8 cellular contexts compared by ENCODE assay signal in genomic region chr12:53054112-53054878, GRCh38. TPM values are rescaled to one million over a fixed set of nuclear protein-coding genes. Genes with fewer than 3 reads are reported as not detected.
A peak's percentile ranks its signal among the peaks of the same experiment; 100 is the strongest.
DNase-seq lines count a peak whose midpoint lies in the region; ATAC-seq and TF ChIP-seq lines count a peak whose summit lies in the region.

No MANE protein-coding gene starts in this region.

- TF ChIP-seq EP300 in esophagus muscularis mucosa (IDR thresholded peaks at IDR 0.05): no peak

- peaks cover 3% of the 10 kb centered on the region; the same call in 1 of the 2 replicates for H3K36me3 ChIP-seq in HUES48 (ENCODE audit: control insufficient read depth, insufficient read depth, low read length)
- peaks cover 8% of the 10 kb centered on the region for H3K36me3 ChIP-seq in NT2/D1 (ENCODE audit: insufficient read depth, insufficient read length, low read length)
- H3K36me3 ChIP-seq in esophagus muscularis mucosa: peaks cover 11 to 71% (median 46%) of the 10 kb centered on the region in 4 donors
- peaks cover 16% of the 10 kb centered on the region for H3K36me3 ChIP-seq in muscle layer of colon (ENCODE audit: insufficient read depth, low read length)

- no peaks in the 10 kb centered on the region for H3K36me3 Mint-ChIP-seq in activated T-cell treated with anti-CD3 and anti-CD28 coated beads, Interleukin-2, amount 50 U/mL, for 4 hours (ENCODE audit: insufficient read depth)

- peaks cover 27% of the 10 kb centered on the region for H3K4me1 ChIP-seq in HUES48 (ENCODE audit: control insufficient read depth, insufficient read depth, low read length)
- peaks cover 33% of the 10 kb centered on the region for H3K4me1 ChIP-seq in NT2/D1 (ENCODE audit: insufficient read depth, insufficient read length)
- peaks cover 62 to 96% (median 94%) of the 10 kb centered on the region in 4 donors for H3K4me1 ChIP-seq in esophagus muscularis mucosa
- H3K4me1 ChIP-seq in muscle layer of colon (ENCODE audit: insufficient read depth, low read length): peaks cover 52% of the 10 kb centered on the region

- H3K27me3 Mint-ChIP-seq in activated T-cell treated with anti-CD3 and anti-CD28 coated beads, Interleukin-2, amount 50 U/mL, for 4 hours (ENCODE audit: low read depth): no peaks in the 10 kb centered on the region

- peaks cover 13% of the 10 kb centered on the region for H3K27me3 ChIP-seq in HUES48 (ENCODE audit: control insufficient read depth, insufficient read depth, low read length)
- H3K27me3 ChIP-seq in NT2/D1 (ENCODE audit: insufficient read depth, insufficient read length): peaks cover 10% of the 10 kb centered on the region
- H3K27me3 ChIP-seq in esophagus muscularis mucosa: no peaks in the 10 kb centered on the region
- no peaks in the 10 kb centered on the region for H3K27me3 ChIP-seq in muscle layer of colon (ENCODE audit: control insufficient read depth in 1 of 2, insufficient read depth in 2 of 2, low read length in 2 of 2)

- peak overlapping the region; percentile 87 for H3K4me3 Mint-ChIP-seq in activated T-cell treated with anti-CD3 and anti-CD28 coated beads, Interleukin-2, amount 50 U/mL, for 4 hours

- H3K9ac ChIP-seq in HUES48 (ENCODE audit: low read depth, low read length) (peak overlapping the region; percentile 57), NT2/D1 (ENCODE audit: insufficient read length, low read depth) (peak overlapping the region; percentile 85), muscle layer of colon (ENCODE audit: low read length) (peak overlapping the region; percentile 38)

- no peak for TF ChIP-seq CTCF in GM20000 (IDR thresholded peaks at IDR 0.05; ENCODE audit: extremely low read depth, missing control alignments)
- TF ChIP-seq CTCF in esophagus muscularis mucosa (IDR thresholded peaks at IDR 0.05): no peak

- H3K4me1 Mint-ChIP-seq in activated T-cell treated with anti-CD3 and anti-CD28 coated beads, Interleukin-2, amount 50 U/mL, for 4 hours (ENCODE audit: low read depth): peaks cover 11% of the 10 kb centered on the region

- H3K4me3 ChIP-seq in HUES48 (ENCODE audit: low read depth, low read length): peak overlapping the region; percentile 84
- peak overlapping the region; percentile 77 for H3K4me3 ChIP-seq in NT2/D1 (ENCODE audit: insufficient read length, low read depth)
- peak overlapping the region; percentile 76 to 82 (median 79) for H3K4me3 ChIP-seq in esophagus muscularis mucosa
- H3K4me3 ChIP-seq in muscle layer of colon (ENCODE audit: low read depth in 1 of 2, low read length in 2 of 2): peak overlapping the region; percentile 55 to 70

- H3K27ac ChIP-seq in HUES48 (ENCODE audit: low read depth, low read length): peak overlapping the region; percentile 96
- H3K27ac ChIP-seq in esophagus muscularis mucosa (replicated peaks in 1 of 4): peak overlapping the region; percentile 97 to 99 (median 98)
- H3K27ac ChIP-seq in muscle layer of colon (ENCODE audit: low read depth, low read length): peak overlapping the region; percentile 88

- H3K9me3 ChIP-seq in HUES48 (ENCODE audit: control insufficient read depth, insufficient read depth, low read length) (no peaks in the 10 kb centered on the region), NT2/D1 (ENCODE audit: insufficient read depth, low read length) (no peaks in the 10 kb centered on the region), esophagus muscularis mucosa (no peaks in the 10 kb centered on the region), muscle layer of colon (ENCODE audit: low read length) (no peaks in the 10 kb centered on the region)

- WGBS in esophagus muscularis mucosa: 19% methylated on average over 22 of the region's 48 CpGs

- no peaks in the 10 kb centered on the region for H3K9me3 Mint-ChIP-seq in activated T-cell treated with anti-CD3 and anti-CD28 coated beads, Interleukin-2, amount 50 U/mL, for 4 hours

- TF ChIP-seq POLR2A in esophagus muscularis mucosa (IDR thresholded peaks at IDR 0.05; ENCODE audit: low read depth): peak; percentile 70

- peak; percentile 93 for DNase-seq in COLO668 (lab: John Stamatoyannopoulos, UW; ENCODE audit: unreplicated experiment)
- peak; percentile 95 for DNase-seq in GM20000 (ENCODE audit: low spot score)
- DNase-seq in NT2/D1 (ENCODE audit: low read depth, low spot score): peak; percentile 93
- DNase-seq in activated T-cell treated with anti-CD3 and anti-CD28 coated beads, Interleukin-2, amount 50 U/mL, for 4 hours: peak; percentile 92
- DNase-seq in esophagus muscularis mucosa (ENCODE audit: extremely low spot score): peak; percentile 99
- DNase-seq in stimulated activated CD8-positive, alpha-beta memory T cell treated with anti-CD3 and anti-CD28 coated beads, Interleukin-7, amount 100 ng/mL, for 1 hour (ENCODE audit: low read depth in 2 of 2): peak; percentile 75 to 84

- intact Hi-C loops in esophagus muscularis mucosa (cut with DNase I): no loop called here

- peak; percentile 92 to 93 for ATAC-seq in activated T-cell treated with anti-CD3 and anti-CD28 coated beads, Interleukin-2, amount 50 U/mL, for 4 hours

RNA-seq across cellular contexts. Expression of gene TNS2, which starts 4.4 kb away (rescaled TPM):
- total RNA-seq in activated T-cell treated with anti-CD3 and anti-CD28 coated beads, Interleukin-2, amount 50 U/mL, for 4 hours: 1 to 10 TPM in 2 of 3 donors, under 1 TPM in 1; 0.87 to 2.5 (median 2.1) TPM
- 100 to 1,000 TPM; 173 to 226 (median 202) TPM for total RNA-seq in esophagus muscularis mucosa

RNA-seq across cellular contexts. Expression of gene SPRYD3, which starts 24.9 kb away (rescaled TPM):
- 10 to 100 TPM; 48.3 to 57.8 (median 50.7) TPM for total RNA-seq in activated T-cell treated with anti-CD3 and anti-CD28 coated beads, Interleukin-2, amount 50 U/mL, for 4 hours
- 100 to 1,000 TPM in 2 of 4 donors, 10 to 100 TPM in 2; 79.7 to 125 (median 99.1) TPM for total RNA-seq in esophagus muscularis mucosa

RNA-seq across cellular contexts. Expression of gene IGFBP6, which starts 43.2 kb away (rescaled TPM):
- total RNA-seq in activated T-cell treated with anti-CD3 and anti-CD28 coated beads, Interleukin-2, amount 50 U/mL, for 4 hours: under 1 TPM; 0.29 to 0.43 (median 0.38) TPM
- 1,000 to 10,000 TPM in 1 of 4 donors, 100 to 1,000 TPM in 3; 626 to 1,141 (median 795) TPM for total RNA-seq in esophagus muscularis mucosa

RNA-seq across cellular contexts. Expression of gene EIF4B, which starts 48.0 kb away (rescaled TPM):
- total RNA-seq in activated T-cell treated with anti-CD3 and anti-CD28 coated beads, Interleukin-2, amount 50 U/mL, for 4 hours: 100 to 1,000 TPM; 617 to 659 (median 632) TPM
- total RNA-seq in esophagus muscularis mucosa: 100 to 1,000 TPM; 400 to 648 (median 576) TPM

RNA-seq across cellular contexts. Expression of gene SOAT2, which starts 49.0 kb away (rescaled TPM):
- under 1 TPM; 0.15 to 0.54 (median 0.32) TPM for total RNA-seq in activated T-cell treated with anti-CD3 and anti-CD28 coated beads, Interleukin-2, amount 50 U/mL, for 4 hours
- total RNA-seq in esophagus muscularis mucosa: not detected

Comparison
In these comparisons a context has a peak if more than half of its experiments do, and no peak if none do; other contexts are left out.
1. Peak in every context shown above with its lines: DNase-seq, ATAC-seq, H3K4me3 ChIP-seq and H3K27ac ChIP-seq.
2. RNA of gene TNS2, which starts 4.4 kb away (total RNA-seq): 173 to 226 TPM in esophagus muscularis mucosa; 0.87 to 2.5 TPM in activated T-cell treated with anti-CD3 and anti-CD28 coated beads, Interleukin-2, amount 50 U/mL, for 4 hours; every median in the first group is over 10 times any median in the second.
3. RNA of gene IGFBP6, which starts 43.2 kb away (total RNA-seq): 626 to 1,141 TPM in esophagus muscularis mucosa; 0.29 to 0.43 TPM in activated T-cell treated with anti-CD3 and anti-CD28 coated beads, Interleukin-2, amount 50 U/mL, for 4 hours; every median in the first group is over 100 times any median in the second.